ENCODE assay signal across 35 cellular contexts in genomic region chr10:91149550-91149949, GRCh38.
"Had no signal": no experiment of that assay in that cellular context is flagged by ENCODE, and none has a peak within 500 bp of the region (broad histone marks: within the 10 kb centered on the region; RNA-seq: fewer than 3 reads in every experiment).

No MANE protein-coding gene starts in this region.

- H3K27me3 ChIP-seq: MG63 had no signal

- H3K4me3 ChIP-seq: MG63 had no signal

- H3K36me3 ChIP-seq: MG63 had no signal

- H3K9me3 ChIP-seq: MG63 had no signal

- DNase-seq: Karpas-422, Kasumi-1, MG63, MM.1S, MV-4-11, NCI-H1048, NCI-H1092, NCI-H1092 treated with DMSO at 0.1 percent for 48 hours, NCI-H1105, NCI-H1105 treated with DMSO at 0.1 percent for 48 hours, NCI-H1417, NCI-H1417 treated with DMSO at 0.1 percent for 48 hours, NCI-H1436, NCI-H1436 treated with DMSO at 0.1 percent for 48 hours, NCI-H146, NCI-H1694, NCI-H1694 treated with DMSO at 0.1 percent for 48 hours, NCI-H187, NCI-H187 treated with DMSO at 0.1 percent for 48 hours, NCI-H1930, NCI-H2029, NCI-H2029 treated with DMSO at 0.1 percent for 48 hours, NCI-H2081, NCI-H2081 treated with DMSO at 0.1 percent for 48 hours, NCI-H2107, NCI-H2171, NCI-H2171 treated with DMSO at 0.1 percent for 48 hours, NCI-H2227 treated with DMSO at 0.1 percent for 48 hours, NCI-H226, NCI-H345, NCI-H446, NCI-H446 treated with DMSO at 0.1 percent for 48 hours, NCI-H510A treated with DMSO at 0.1 percent for 48 hours, NCI-H524, NCI-H524 treated with DMSO at 0.1 percent for 48 hours had no signal
